Comparison of ENCODE assay signal across 16 cellular contexts in genomic region chr15:33453761-33454160, GRCh38.
"Had no signal": no experiment of that assay in that cellular context is flagged by ENCODE, and none has a peak within 500 bp of the region (broad histone marks: within the 10 kb centered on the region; RNA-seq: fewer than 3 reads in every experiment).

No MANE protein-coding gene starts in this region.

- H3K36me3 ChIP-seq: cardiac muscle cell had no signal

- H3K36me3 Mint-ChIP-seq: natural killer cell treated with Interleukin-12 subunit alpha and Interleukin-12 subunit beta and Interleukin-15 and Interleukin-18, amount 100 ng/mL, for 72 hours; type B pancreatic cell had no signal

- H3K9me3 Mint-ChIP-seq: dendritic cell treated with granulocyte-macrophage colony-stimulating factor and Interleukin-4, amounts not matched to agents 40 ng/mL and 50 ng/mL, for 4 days; type B pancreatic cell had no signal

- H3K4me3 Mint-ChIP-seq: dendritic cell treated with granulocyte-macrophage colony-stimulating factor and Interleukin-4, amounts not matched to agents 40 ng/mL and 50 ng/mL, for 4 days; natural killer cell treated with Interleukin-12 subunit alpha and Interleukin-12 subunit beta and Interleukin-15 and Interleukin-18, amount 100 ng/mL, for 72 hours; type B pancreatic cell had no signal

- DNase-seq: cerebellar nuclear complex; foreskin melanocyte; islet precursor cell; mammary epithelial cell; mucosa of descending colon; right cardiac atrium; small intestine; stimulated activated CD4-positive, alpha-beta T cell treated with anti-CD3 and anti-CD28 coated beads, Interleukin-12 subunit alpha, Interleukin-12 subunit beta, amount 100 ng/mL, for 4 hours; stimulated activated naive CD4-positive, alpha-beta T cell treated with Interleukin-2 at 50 U/mL for 16 hours had no signal

- H3K27ac Mint-ChIP-seq: dendritic cell treated with granulocyte-macrophage colony-stimulating factor and Interleukin-4, amounts not matched to agents 40 ng/mL and 50 ng/mL, for 4 days; natural killer cell treated with Interleukin-12 subunit alpha and Interleukin-12 subunit beta and Interleukin-15 and Interleukin-18, amount 100 ng/mL, for 72 hours; type B pancreatic cell had no signal

- H3K4me3 ChIP-seq: cardiac muscle cell, mucosa of descending colon had no signal

- FAIRE-seq: colon, small intestine, urothelium cell line had no signal

- ATAC-seq: left lobe of liver; mucosa of descending colon; natural killer cell treated with Interleukin-12 subunit alpha and Interleukin-12 subunit beta and Interleukin-15 and Interleukin-18, amount 100 ng/mL, for 72 hours; right cardiac atrium had no signal

- H3K27me3 Mint-ChIP-seq: type B pancreatic cell had no signal

- H3K27ac ChIP-seq: cardiac muscle cell had no signal

- H3K9me3 ChIP-seq: mucosa of descending colon had no signal
